Comparison of ENCODE assay signal across 23 cellular contexts in genomic region chr18:62438876-62439275, GRCh38.
"Had no signal": no experiment of that assay in that cellular context is flagged by ENCODE, and none has a peak within 500 bp of the region (broad histone marks: within the 10 kb centered on the region; RNA-seq: fewer than 3 reads in every experiment).

No MANE protein-coding gene starts in this region.

- H3K4me3 Mint-ChIP-seq: activated B cell treated with CpG ODN at 0.5 μM for 24 hours; activated CD4-positive, alpha-beta T cell treated with anti-CD3 and anti-CD28 coated beads, Interleukin-2, amount 10 ng/mL, durations not matched to agents 24 days and 14 days; activated CD8-positive, alpha-beta memory T cell treated with anti-CD3 and anti-CD28 coated beads, Interleukin-2, amount 10 ng/mL, durations not matched to agents 7 days and 5 days; activated naive CD4-positive, alpha-beta T cell treated with anti-CD3 and anti-CD28 coated beads for 36 hours; activated naive CD8-positive, alpha-beta T cell; activated T-cell treated with anti-CD3 and anti-CD28 coated beads, Interleukin-2, amount 50 U/mL, for 4 hours; activated T-helper 17 cell treated with anti-CD3 and anti-CD28 coated beads, Interleukin-2, amount 50 U/mL, for 72 hours; T-helper 17 cell had no signal

- H3K9me3 ChIP-seq: Peyer's patch had no signal

- H3K27me3 ChIP-seq: brain microvascular endothelial cell, cardiac muscle cell, Peyer's patch had no signal

- ATAC-seq: activated CD8-positive, alpha-beta memory T cell treated with anti-CD3 and anti-CD28 coated beads, Interleukin-2, amount 10 ng/mL, durations not matched to agents 7 days and 5 days; activated T-cell treated with anti-CD3 and anti-CD28 coated beads, Interleukin-2, amount 50 U/mL, for 4 hours; activated T-helper 17 cell treated with anti-CD3 and anti-CD28 coated beads, Interleukin-2, amount 50 U/mL, for 72 hours; T-helper 17 cell had no signal

- H3K4me3 ChIP-seq: cardiac muscle cell, Peyer's patch had no signal

- H3K27ac ChIP-seq: brain microvascular endothelial cell, cardiac muscle cell, Peyer's patch had no signal

- H3K36me3 ChIP-seq: brain microvascular endothelial cell, cardiac muscle cell, Peyer's patch had no signal

- H3K4me1 Mint-ChIP-seq: activated B cell treated with CpG ODN at 0.5 μM for 24 hours; activated CD4-positive, alpha-beta T cell treated with anti-CD3 and anti-CD28 coated beads, Interleukin-2, amount 10 ng/mL, durations not matched to agents 24 days and 14 days; activated CD8-positive, alpha-beta memory T cell treated with anti-CD3 and anti-CD28 coated beads, Interleukin-2, amount 10 ng/mL, durations not matched to agents 7 days and 5 days; activated T-helper 17 cell treated with anti-CD3 and anti-CD28 coated beads, Interleukin-2, amount 50 U/mL, for 72 hours; T-helper 17 cell had no signal

- H3K36me3 Mint-ChIP-seq: activated CD8-positive, alpha-beta memory T cell treated with anti-CD3 and anti-CD28 coated beads, Interleukin-2, amount 10 ng/mL, durations not matched to agents 7 days and 5 days; activated naive CD8-positive, alpha-beta T cell had no signal

- H3K27ac Mint-ChIP-seq: activated B cell treated with CpG ODN at 0.5 μM for 24 hours; activated CD4-positive, alpha-beta T cell treated with anti-CD3 and anti-CD28 coated beads, Interleukin-2, amount 10 ng/mL, durations not matched to agents 24 days and 14 days; activated CD8-positive, alpha-beta memory T cell treated with anti-CD3 and anti-CD28 coated beads, Interleukin-2, amount 10 ng/mL, durations not matched to agents 7 days and 5 days; activated naive CD4-positive, alpha-beta T cell treated with anti-CD3 and anti-CD28 coated beads for 36 hours; activated naive CD8-positive, alpha-beta T cell; activated T-helper 17 cell treated with anti-CD3 and anti-CD28 coated beads, Interleukin-2, amount 50 U/mL, for 72 hours; T-helper 17 cell had no signal

- H3K9me3 Mint-ChIP-seq: activated B cell treated with CpG ODN at 0.5 μM for 24 hours; activated naive CD4-positive, alpha-beta T cell treated with anti-CD3 and anti-CD28 coated beads for 36 hours; activated T-cell treated with anti-CD3 and anti-CD28 coated beads, Interleukin-2, amount 50 U/mL, for 4 hours; activated T-helper 17 cell treated with anti-CD3 and anti-CD28 coated beads, Interleukin-2, amount 50 U/mL, for 72 hours had no signal

- DNase-seq: activated B cell treated with CpG ODN at 0.5 μM for 24 hours; activated CD4-positive, alpha-beta T cell treated with anti-CD3 and anti-CD28 coated beads for 1 hour; activated CD4-positive, alpha-beta T cell treated with anti-CD3 and anti-CD28 coated beads, Interleukin-2, amount 10 ng/mL, durations not matched to agents 24 days and 14 days; activated CD4-positive, alpha-beta T cell treated with anti-CD3 and anti-CD28 coated beads, Interleukin-2, amount 50 U/mL, for 48 hours; activated CD8-positive, alpha-beta memory T cell treated with anti-CD3 and anti-CD28 coated beads, Interleukin-2, amount 10 ng/mL, durations not matched to agents 7 days and 5 days; activated gamma-delta T cell; activated naive CD4-positive, alpha-beta T cell treated with anti-CD3 and anti-CD28 coated beads for 36 hours; activated T-cell treated with anti-CD3 and anti-CD28 coated beads, Interleukin-2, amount 50 U/mL, for 4 hours; brain microvascular endothelial cell; KG1; NCI-H1048; NCI-H1417; NCI-H1694; NCI-H2029; NCI-H446; NCI-H524; Peyer's patch; SHP77 treated with DMSO at 0.1 percent for 48 hours; T-helper 17 cell; T-helper 9 cell had no signal
